19 cellular contexts compared by ENCODE assay signal in genomic region chr4:70753630-70754029, GRCh38.
"Had no signal": no experiment of that assay in that cellular context is flagged by ENCODE, and none has a peak within 500 bp of the region (broad histone marks: within the 10 kb centered on the region; RNA-seq: fewer than 3 reads in every experiment).

No MANE protein-coding gene starts in this region.

- H3K9me3 Mint-ChIP-seq: activated CD4-positive, alpha-beta memory T cell treated with anti-CD3 and anti-CD28 coated beads, Interleukin-2, amount 10 ng/mL, durations not matched to agents 7 days and 5 days; activated naive CD8-positive, alpha-beta T cell treated with anti-CD3 and anti-CD28 coated beads, Interleukin-2, amount 50 U/mL, for 24 hours; activated T-cell treated with anti-CD3 and anti-CD28 coated beads, Interleukin-2, amount 50 U/mL, for 4 hours; effector memory CD8-positive, alpha-beta T cell had no signal

- H3K27ac ChIP-seq: ascending aorta, breast epithelium, foreskin keratinocyte, right atrium auricular region, skin epidermis had no signal

- H3K9me3 ChIP-seq: ascending aorta, breast epithelium, right atrium auricular region had no signal

- H3K4me3 ChIP-seq: ascending aorta, breast epithelium, right atrium auricular region, skin epidermis had no signal

- H3K4me3 Mint-ChIP-seq: activated CD4-positive, alpha-beta memory T cell treated with anti-CD3 and anti-CD28 coated beads, Interleukin-2, amount 10 ng/mL, durations not matched to agents 7 days and 5 days; activated naive CD8-positive, alpha-beta T cell treated with anti-CD3 and anti-CD28 coated beads, Interleukin-2, amount 50 U/mL, for 24 hours; activated T-cell treated with anti-CD3 and anti-CD28 coated beads, Interleukin-2, amount 50 U/mL, for 4 hours; effector memory CD8-positive, alpha-beta T cell; natural killer cell treated with Interleukin-12 subunit alpha and Interleukin-12 subunit beta and Interleukin-15 and Interleukin-18, amount 100 ng/mL, for 72 hours had no signal

- H3K27me3 Mint-ChIP-seq: activated CD4-positive, alpha-beta memory T cell treated with anti-CD3 and anti-CD28 coated beads, Interleukin-2, amount 10 ng/mL, durations not matched to agents 7 days and 5 days; activated naive CD8-positive, alpha-beta T cell treated with anti-CD3 and anti-CD28 coated beads, Interleukin-2, amount 50 U/mL, for 24 hours; effector memory CD8-positive, alpha-beta T cell; natural killer cell treated with Interleukin-12 subunit alpha and Interleukin-12 subunit beta and Interleukin-15 and Interleukin-18, amount 100 ng/mL, for 72 hours had no signal

- H3K27me3 ChIP-seq: ascending aorta, breast epithelium, foreskin keratinocyte, right atrium auricular region had no signal

- H3K27ac Mint-ChIP-seq: activated CD4-positive, alpha-beta memory T cell treated with anti-CD3 and anti-CD28 coated beads, Interleukin-2, amount 10 ng/mL, durations not matched to agents 7 days and 5 days; activated naive CD8-positive, alpha-beta T cell treated with anti-CD3 and anti-CD28 coated beads, Interleukin-2, amount 50 U/mL, for 24 hours; effector memory CD8-positive, alpha-beta T cell; natural killer cell treated with Interleukin-12 subunit alpha and Interleukin-12 subunit beta and Interleukin-15 and Interleukin-18, amount 100 ng/mL, for 72 hours had no signal

- H3K4me1 ChIP-seq: breast epithelium, foreskin keratinocyte, right atrium auricular region had no signal

- ATAC-seq: activated naive CD8-positive, alpha-beta T cell treated with anti-CD3 and anti-CD28 coated beads, Interleukin-2, amount 50 U/mL, for 24 hours; activated T-cell treated with anti-CD3 and anti-CD28 coated beads, Interleukin-2, amount 50 U/mL, for 4 hours; effector memory CD8-positive, alpha-beta T cell; foreskin keratinocyte; left ventricle myocardium superior; natural killer cell treated with Interleukin-12 subunit alpha and Interleukin-12 subunit beta and Interleukin-15 and Interleukin-18, amount 100 ng/mL, for 72 hours had no signal

- DNase-seq: activated CD4-positive, alpha-beta memory T cell treated with anti-CD3 and anti-CD28 coated beads, Interleukin-2, amount 10 ng/mL, durations not matched to agents 7 days and 5 days; activated gamma-delta T cell; activated naive CD8-positive, alpha-beta T cell treated with anti-CD3 and anti-CD28 coated beads, Interleukin-2, amount 50 U/mL, for 24 hours; activated T-cell treated with anti-CD3 and anti-CD28 coated beads, Interleukin-2, amount 50 U/mL, for 4 hours; cerebellar nuclear complex; effector memory CD8-positive, alpha-beta T cell; foreskin keratinocyte; glutamatergic neuron; left ventricle myocardium superior; mesenchymal stem cell; posterior cingulate gyrus; stimulated activated CD4-positive, alpha-beta T cell treated with anti-CD3 and anti-CD28 coated beads, Interleukin-4, amount 100 ng/mL, for 24 hours; stimulated activated CD8-positive, alpha-beta memory T cell treated with anti-CD3 and anti-CD28 coated beads, Interleukin-4, amount 100 ng/mL, for 48 hours; T-helper 1 cell had no signal

- H3K36me3 ChIP-seq: ascending aorta, breast epithelium, right atrium auricular region had no signal

- H3K36me3 Mint-ChIP-seq: natural killer cell treated with Interleukin-12 subunit alpha and Interleukin-12 subunit beta and Interleukin-15 and Interleukin-18, amount 100 ng/mL, for 72 hours had no signal
